In genomic region chr5:67222243-67223033, GRCh38 we compare ENCODE assay signal across 9 cellular contexts. TPM values are rescaled to one million over a fixed set of nuclear protein-coding genes. Genes with fewer than 3 reads are reported as not detected.
DNase-seq lines count a peak whose midpoint lies in the region; ATAC-seq and TF ChIP-seq lines count a peak whose summit lies in the region.
"Had no signal": no experiment of that assay in that cellular context is flagged by ENCODE, and none has a peak within 500 bp of the region (broad histone marks: within the 10 kb centered on the region; RNA-seq: fewer than 3 reads in every experiment).

No MANE protein-coding gene starts in this region.

- no peak overlapping the region for H2AFZ ChIP-seq in neural progenitor cell (replicated peaks)

- TF ChIP-seq CTCF in body of pancreas (IDR thresholded peaks at IDR 0.05) (no peak), neural progenitor cell (IDR thresholded peaks at IDR 0.05) (no peak)

- no peaks in the 10 kb centered on the region for H3K27me3 ChIP-seq in body of pancreas
- no peaks in the 10 kb centered on the region for H3K27me3 ChIP-seq in neural progenitor cell

- H3K27ac ChIP-seq in body of pancreas: no peak overlapping the region
- H3K27ac ChIP-seq in neural progenitor cell: no peak overlapping the region

- no peak for TF ChIP-seq POLR2A in body of pancreas (IDR thresholded peaks at IDR 0.05)

- intact Hi-C loops in sciatic nerve (cut with DNase I) (no loop called here), body of pancreas (cut with DNase I) (no loop called here)

- peaks cover 0 to 2% (median 0%) of the 10 kb centered on the region in 6 donors for H3K9me3 Mint-ChIP-seq in immature natural killer cell
- H3K9me3 Mint-ChIP-seq in neural progenitor cell: no peaks in the 10 kb centered on the region

- no peaks in the 10 kb centered on the region for H3K36me3 ChIP-seq in body of pancreas (replicated peaks in 1 of 2; ENCODE audit: insufficient read depth in 1 of 2, low read depth in 2 of 2)
- H3K36me3 ChIP-seq in neural progenitor cell: no peaks in the 10 kb centered on the region

- H3K4me1 Mint-ChIP-seq in immature natural killer cell (peaks cover 33 to 49% of the 10 kb centered on the region in 2 donors), neural progenitor cell (peaks cover 9% of the 10 kb centered on the region)

- no peaks in the 10 kb centered on the region for H4K20me1 ChIP-seq in neural progenitor cell (ENCODE audit: low read depth)

- H3K36me3 Mint-ChIP-seq in immature natural killer cell: peaks cover 0 to 7% (median 0%) of the 10 kb centered on the region in 3 donors
- H3K36me3 Mint-ChIP-seq in neural progenitor cell: no peaks in the 10 kb centered on the region

- no peak for DNase-seq in immature natural killer cell
- no peak for DNase-seq in sciatic nerve (ENCODE audit: low spot score)
- no peak for DNase-seq in body of pancreas
- no peak for DNase-seq in neural progenitor cell (ENCODE audit: low spot score)
- no peak for DNase-seq in GDM1 (lab: John Stamatoyannopoulos, UW)
- DNase-seq: NCI-H1092 treated with DMSO at 0.1 percent for 48 hours had no signal

- H3K4me1 ChIP-seq in body of pancreas (no peaks in the 10 kb centered on the region), neural progenitor cell (no peaks in the 10 kb centered on the region)

- ATAC-seq in GM18520 (IDR thresholded peaks at IDR 0.05; ENCODE audit: unreplicated experiment) (peak; percentile 28), GM21528 (IDR thresholded peaks at IDR 0.05; ENCODE audit: low FRiP score, unreplicated experiment) (peak; percentile 46), HG03457 (IDR thresholded peaks at IDR 0.05; ENCODE audit: unreplicated experiment) (peak; percentile 30), sciatic nerve (no peak), body of pancreas (no peak)

- H3K79me2 ChIP-seq in neural progenitor cell (ENCODE audit: low read depth): no peaks in the 10 kb centered on the region

- no peaks in the 10 kb centered on the region for H3K9me3 ChIP-seq in body of pancreas
- H3K9me3 ChIP-seq in neural progenitor cell (ENCODE audit: low read depth): no peaks in the 10 kb centered on the region

- no peak overlapping the region for H3K4me2 ChIP-seq in neural progenitor cell

- 69 to 75% methylated on average over 5 of the region's 5 CpGs for WGBS in body of pancreas, 2 donors

- H3K27ac Mint-ChIP-seq in immature natural killer cell (peak overlapping the region; percentile 83 to 96 (median 91)), neural progenitor cell (no peak overlapping the region)

- H3K27me3 Mint-ChIP-seq in immature natural killer cell (ENCODE audit: low read depth in 3 of 3): peaks cover 0 to 8% (median 6%) of the 10 kb centered on the region in 3 donors
- no peaks in the 10 kb centered on the region for H3K27me3 Mint-ChIP-seq in neural progenitor cell (ENCODE audit: insufficient read depth, low read depth)

- no peaks in the 10 kb centered on the region for H3F3A ChIP-seq in neural progenitor cell (ENCODE audit: low read depth)

- H3K4me3 Mint-ChIP-seq in immature natural killer cell (peak overlapping the region; percentile 28 to 71 (median 53)), neural progenitor cell (no peak overlapping the region)

- H3K9ac ChIP-seq in neural progenitor cell: no peak overlapping the region

- no peak overlapping the region for H3K4me3 ChIP-seq in body of pancreas
- no peak overlapping the region for H3K4me3 ChIP-seq in neural progenitor cell

RNA-seq across cellular contexts. Expression of gene CD180, which starts 25.8 kb away (rescaled TPM):
- polyA plus RNA-seq in immature natural killer cell: 1 to 10 TPM in 1 of 3 donors, under 1 TPM in 2; 0.52 to 1.7 (median 0.63) TPM
- total RNA-seq in sciatic nerve (2.0 TPM), body of pancreas (under 1 TPM in 1 of 2 donors, not detected in 1; 0.26 TPM), neural progenitor cell (ENCODE audit: low replicate concordance) (not detected in 2 replicates)

Comparison
In these comparisons a context has a peak if more than half of its experiments do, and no peak if none do; other contexts are left out.
1. ATAC-seq: peak in GM18520 (single experiment), GM21528 (single experiment) and HG03457 (single experiment); none in sciatic nerve (single experiment) and body of pancreas (single experiment).